8 cellular contexts compared by ENCODE assay signal in genomic region chr3:98657429-98657828, GRCh38.
DNase-seq lines count a peak whose midpoint lies in the region; ATAC-seq and TF ChIP-seq lines count a peak whose summit lies in the region.

No MANE protein-coding gene starts in this region.

- no peaks in the 10 kb centered on the region for H3K9me3 ChIP-seq in right cardiac atrium (ENCODE audit: control insufficient read depth, low read length)

- intact Hi-C loops in right cardiac atrium (cut with DNase I), result no loop called here

- ATAC-seq in GM21825 (IDR thresholded peaks at IDR 0.05; ENCODE audit: unreplicated experiment) (peak; percentile 90), right cardiac atrium (peak in 1 of 2 donors; percentile 45)

- TF ChIP-seq CTCF in GM13977 (IDR thresholded peaks at IDR 0.05; ENCODE audit: extremely low read depth, insufficient read depth, missing control alignments), result peak; percentile 70

- H3K27me3 ChIP-seq in right cardiac atrium (ENCODE audit: control insufficient read depth, insufficient read depth), result no peaks in the 10 kb centered on the region

- WGBS in right cardiac atrium, result 10% methylated on average over 25 of the region's 25 CpGs

- H3K27ac ChIP-seq in right cardiac atrium (ENCODE audit: low read length), result no peak overlapping the region

- in situ Hi-C loops in GM13977 (cut with MboI; ENCODE audit: low pct_unique_long_range_greater_than_20kb, low sequenced_read_pairs, unreplicated experiment), result no loop called here

- no peaks in the 10 kb centered on the region for H3K4me1 ChIP-seq in right cardiac atrium (ENCODE audit: control insufficient read depth, insufficient read depth, low read length)

- no peak overlapping the region for H3K4me3 ChIP-seq in right cardiac atrium (ENCODE audit: low read length)

- DNase-seq in GM13977 (ENCODE audit: low spot score) (peak; percentile 61), Kasumi-1 (lab: John Stamatoyannopoulos, UW) (peak; percentile 50 to 62), right cardiac atrium (peak in 2 of 3 donors; percentile 69 to 73), NOMO-1 treated with DMSO at 0.1 percent for 48 hours (lab: John Stamatoyannopoulos, UW; ENCODE audit: unreplicated experiment) (no peak), middle frontal gyrus (ENCODE audit: extremely low spot score, low spot score) (no peak)
- DNase-seq in activated CD8-positive, alpha-beta memory T cell treated with anti-CD3 and anti-CD28 coated beads, Interleukin-2, amount 50 U/mL, for 4 hours, result peak; percentile 20
- DNase-seq in stimulated activated CD4-positive, alpha-beta T cell treated with anti-CD3 and anti-CD28 coated beads, Interleukin-4, amount 100 ng/mL, for 4 hours, result peak; percentile 21 to 31

Comparison
In these comparisons a context has a peak if more than half of its experiments do, and no peak if none do; other contexts are left out.
1. DNase-seq: peak in GM13977 (single experiment), Kasumi-1 (2 of 2), activated CD8-positive, alpha-beta memory T cell treated with anti-CD3 and anti-CD28 coated beads, Interleukin-2, amount 50 U/mL, for 4 hours (single experiment), right cardiac atrium (2 of 3) and stimulated activated CD4-positive, alpha-beta T cell treated with anti-CD3 and anti-CD28 coated beads, Interleukin-4, amount 100 ng/mL, for 4 hours (2 of 2); none in NOMO-1 treated with DMSO at 0.1 percent for 48 hours (single experiment) and middle frontal gyrus (single experiment).